Comparison of ENCODE assay signal across 23 cellular contexts in the genomic region with DNA sequence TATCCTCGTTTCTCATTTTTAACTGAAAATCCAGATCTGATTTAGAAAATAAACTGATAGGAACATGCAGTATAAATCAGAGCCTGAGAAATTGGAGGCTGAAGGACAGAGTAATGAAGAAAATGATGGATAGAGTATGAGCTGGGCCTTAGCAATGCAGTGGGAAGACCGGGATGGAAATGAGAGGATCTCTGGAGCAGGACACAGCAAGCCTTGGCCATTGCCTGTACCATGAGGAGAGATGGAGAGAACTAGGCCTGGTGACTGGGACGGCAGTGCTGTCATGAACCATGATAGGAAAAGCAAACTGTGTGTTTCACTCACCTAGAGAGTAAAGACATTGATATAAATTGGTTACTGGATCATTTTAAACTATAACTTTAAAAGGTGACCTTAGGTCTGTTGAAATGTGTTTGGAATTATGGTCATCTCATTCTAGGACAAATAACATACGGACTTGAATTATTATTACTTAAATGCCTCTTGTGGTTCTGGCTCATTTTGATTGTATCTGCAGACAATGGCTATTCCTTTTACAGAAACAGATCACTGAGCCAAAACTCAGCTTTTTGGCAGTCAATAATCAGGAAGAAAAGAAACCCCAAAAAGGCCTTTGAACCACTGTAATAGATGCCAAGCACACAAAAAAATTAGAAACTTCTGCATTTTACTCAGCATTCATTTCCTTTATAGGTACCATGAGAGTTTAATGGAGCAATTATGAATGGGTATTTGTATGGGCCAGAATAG.
DNase-seq lines count a peak whose midpoint lies in the region; TF ChIP-seq lines count a peak whose summit lies in the region.
"Had no signal": no experiment of that assay in that cellular context is flagged by ENCODE, and none has a peak within 500 bp of the region (broad histone marks: within the 10 kb centered on the region; RNA-seq: fewer than 3 reads in every experiment).

No MANE protein-coding gene starts in this region.

- H3K27me3 ChIP-seq in adipocyte (replicated peaks; ENCODE audit: control insufficient read depth, insufficient read depth, low read length) (no peaks in the 10 kb centered on the region), mesenchymal stem cell (ENCODE audit: control insufficient read depth in 1 of 2, insufficient read depth in 1 of 2, low read length in 2 of 2) (no peaks in the 10 kb centered on the region)
- H3K27me3 ChIP-seq: BE2C, SJCRH30 had no signal

- in situ Hi-C loops in astrocyte of the spinal cord (cut with HindIII; ENCODE audit: low sequenced_read_pairs): no loop called here

- H3K14ac ChIP-seq in mesenchymal stem cell (ENCODE audit: low read length in 2 of 2): no peak overlapping the region

- H3K4me2 ChIP-seq in mesenchymal stem cell (ENCODE audit: low read length, poor library complexity, severe bottlenecking): no peak overlapping the region

- H2BK12ac ChIP-seq in mesenchymal stem cell (ENCODE audit: low read length in 2 of 2): no peak overlapping the region

- no peak overlapping the region for H3K4me3 ChIP-seq in adipocyte (ENCODE audit: low read length)
- H3K4me3 ChIP-seq in astrocyte of the spinal cord (ENCODE audit: low read depth, low read length): no peak overlapping the region
- H3K4me3 ChIP-seq in mesenchymal stem cell (ENCODE audit: insufficient read depth in 1 of 2, low read depth in 1 of 2, low read length in 2 of 2): no peak overlapping the region
- H3K4me3 ChIP-seq: SJCRH30 had no signal

- H3K23ac ChIP-seq in mesenchymal stem cell (ENCODE audit: low read length in 2 of 2): no peak overlapping the region

- 86% methylated on average over 2 of the region's 4 CpGs for WGBS in mesenchymal stem cell

- H3K27ac ChIP-seq in mesenchymal stem cell (ENCODE audit: low read length, poor library complexity, severe bottlenecking): no peak overlapping the region
- H3K27ac ChIP-seq: SJCRH30 had no signal

- H3K36me3 ChIP-seq in adipocyte (ENCODE audit: control insufficient read depth, insufficient read depth, low read length, severe bottlenecking) (no peaks in the 10 kb centered on the region), mesenchymal stem cell (ENCODE audit: control insufficient read depth in 1 of 2, insufficient read depth in 2 of 2, low read depth in 1 of 2, low read length in 2 of 2) (no peaks in the 10 kb centered on the region)
- H3K36me3 ChIP-seq: BE2C, SJCRH30 had no signal

- H3K9me3 ChIP-seq in adipocyte (ENCODE audit: control insufficient read depth, low read length) (no peaks in the 10 kb centered on the region), mesenchymal stem cell (ENCODE audit: control insufficient read depth, low read length) (no peaks in the 10 kb centered on the region)
- H3K9me3 ChIP-seq: BE2C, SJCRH30 had no signal

- no peaks in the 10 kb centered on the region for H3K9me3 Mint-ChIP-seq in endothelial cell (ENCODE audit: unreplicated experiment)

- H2AFZ ChIP-seq in mesenchymal stem cell (ENCODE audit: low read depth, low read length): no peak overlapping the region

- no peak overlapping the region for H2BK5ac ChIP-seq in mesenchymal stem cell (ENCODE audit: low read depth, low read length, poor library complexity, severe bottlenecking)

- no peak overlapping the region for H4K8ac ChIP-seq in mesenchymal stem cell (ENCODE audit: low read length)

- H3K27me3 Mint-ChIP-seq in endothelial cell (ENCODE audit: unreplicated experiment): no peaks in the 10 kb centered on the region
- H3K27me3 Mint-ChIP-seq: CD8-positive, alpha-beta memory T cell had no signal

- H2BK15ac ChIP-seq in mesenchymal stem cell (ENCODE audit: low read depth, poor library complexity, severe bottlenecking): no peak overlapping the region

- no peaks in the 10 kb centered on the region for H3K4me1 Mint-ChIP-seq in endothelial cell (ENCODE audit: unreplicated experiment)
- H3K4me1 Mint-ChIP-seq: CD14-positive monocyte; CD8-positive, alpha-beta memory T cell had no signal

- no peak for DNase-seq in adipocyte (ENCODE audit: low read depth)
- DNase-seq in astrocyte of the spinal cord (ENCODE audit: low read depth, low spot score): peak; percentile 43
- DNase-seq in mesenchymal stem cell: no peak
- no peak for DNase-seq in endothelial cell (ENCODE audit: low spot score)
- DNase-seq in HPDE6-E6E7 (ENCODE audit: extremely low spot score): no peak
- no peak for DNase-seq in NCI-H2107 treated with DMSO at 0.1 percent for 48 hours (lab: John Stamatoyannopoulos, UW; ENCODE audit: unreplicated experiment)
- no peak for DNase-seq in medulla oblongata (ENCODE audit: extremely low spot score)
- DNase-seq: BE2C; CD8-positive, alpha-beta memory T cell; DMS 273 treated with DMSO at 0.1 percent for 48 hours; DMS79; GF-D8; Karpas-422; MV-4-11; NCI-H1105; NCI-H1436 treated with DMSO at 0.1 percent for 48 hours; NCI-H187 treated with DMSO at 0.1 percent for 48 hours; NCI-H446; NCI-H524 treated with DMSO at 0.1 percent for 48 hours; NCI-H774; PC-3; SJCRH30 had no signal

- TF ChIP-seq CTCF in astrocyte of the spinal cord (IDR thresholded peaks at IDR 0.05; ENCODE audit: low read depth, low read length) (no peak), endothelial cell (IDR thresholded peaks at IDR 0.05; ENCODE audit: unreplicated experiment) (no peak)

- H3K4me3 Mint-ChIP-seq in endothelial cell (ENCODE audit: unreplicated experiment): no peak overlapping the region
- H3K4me3 Mint-ChIP-seq: CD14-positive monocyte; CD8-positive, alpha-beta memory T cell had no signal

- H2AK5ac ChIP-seq in mesenchymal stem cell (ENCODE audit: low read length, severe bottlenecking): no peak overlapping the region

- H3K4ac ChIP-seq in mesenchymal stem cell (ENCODE audit: low read depth in 1 of 2, low read length in 2 of 2): no peak overlapping the region

- no peak overlapping the region for H3K27ac Mint-ChIP-seq in endothelial cell (ENCODE audit: unreplicated experiment)
- H3K27ac Mint-ChIP-seq: CD14-positive monocyte; CD8-positive, alpha-beta memory T cell had no signal

- H3K4me1 ChIP-seq in adipocyte (ENCODE audit: control insufficient read depth, insufficient read depth, low read length): peaks cover 31% of the 10 kb centered on the region
- H3K4me1 ChIP-seq in mesenchymal stem cell (ENCODE audit: control insufficient read depth, insufficient read depth, low read depth, low read length): no peaks in the 10 kb centered on the region
- H3K4me1 ChIP-seq: BE2C, SJCRH30 had no signal

- no peaks in the 10 kb centered on the region for H3K79me1 ChIP-seq in mesenchymal stem cell (replicated peaks; ENCODE audit: low read length, poor library complexity, severe bottlenecking)

- no peak overlapping the region for H3K18ac ChIP-seq in mesenchymal stem cell (ENCODE audit: low read depth in 1 of 2, low read length in 2 of 2)

- H3K36me3 Mint-ChIP-seq in endothelial cell (ENCODE audit: low read depth, unreplicated experiment): no peaks in the 10 kb centered on the region
- H3K36me3 Mint-ChIP-seq: CD14-positive monocyte; CD8-positive, alpha-beta memory T cell had no signal

- H3K9ac ChIP-seq in adipocyte (ENCODE audit: low read length) (peak overlapping the region; percentile 47), mesenchymal stem cell (ENCODE audit: low read length) (peak overlapping the region; percentile 60)

- H4K91ac ChIP-seq in mesenchymal stem cell (ENCODE audit: low read length): no peak overlapping the region

- H2BK120ac ChIP-seq in mesenchymal stem cell (ENCODE audit: low read depth, low read length): no peak overlapping the region
